Comparison of ENCODE assay signal across 16 cellular contexts in the genomic region with DNA sequence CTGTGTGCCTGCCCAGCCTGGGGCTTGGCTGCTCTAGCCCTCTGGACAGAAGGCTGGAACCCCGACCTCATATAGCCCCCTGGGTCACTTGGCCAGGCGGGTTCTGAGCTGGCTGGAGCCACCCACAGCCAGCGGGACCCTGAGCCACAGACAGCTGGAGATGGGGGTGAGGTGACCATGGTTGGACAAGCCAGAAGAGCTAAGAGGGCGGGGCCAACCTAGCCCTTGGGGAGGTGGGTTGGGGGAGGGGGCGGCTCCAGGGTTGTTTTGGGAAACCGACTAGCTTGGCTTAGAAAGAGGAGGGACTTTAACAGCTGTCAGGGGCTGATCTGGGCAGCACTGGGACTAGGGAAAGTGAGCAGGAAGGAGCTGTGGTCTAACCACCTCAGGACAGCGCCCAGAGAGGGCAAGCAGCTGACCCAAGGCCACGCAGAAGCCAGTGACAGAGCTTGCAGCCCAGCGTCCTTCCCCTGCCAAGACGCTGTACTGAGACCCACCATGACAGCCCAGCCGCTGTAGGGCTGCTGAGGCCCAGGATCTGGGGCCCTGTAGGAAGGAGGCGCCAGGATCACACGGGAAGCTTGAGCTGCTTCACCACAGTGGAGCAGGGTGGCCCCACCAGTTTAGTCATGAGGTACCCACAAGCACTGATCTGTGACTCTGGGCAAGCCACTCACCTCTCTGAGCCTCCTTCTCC. TPM values are rescaled to one million over a fixed set of nuclear protein-coding genes. Genes with fewer than 3 reads are reported as not detected.
DNase-seq lines count a peak whose midpoint lies in the region; ATAC-seq and TF ChIP-seq lines count a peak whose summit lies in the region.
"Had no signal": no experiment of that assay in that cellular context is flagged by ENCODE, and none has a peak within 500 bp of the region (broad histone marks: within the 10 kb centered on the region; RNA-seq: fewer than 3 reads in every experiment).

No MANE protein-coding gene starts in this region.

- H3K4me3 ChIP-seq in Caco-2 (ENCODE audit: low read depth, low read length) (no peak overlapping the region), WERI-Rb-1 (ENCODE audit: low read depth, low read length) (no peak overlapping the region), right atrium auricular region (peak overlapping the region in 1 of 2 donors; percentile 71)
- H3K4me3 ChIP-seq: hepatocyte, lung had no signal

- H3K27me3 Mint-ChIP-seq in Caco-2 (ENCODE audit: insufficient read depth, unreplicated experiment) (no peaks in the 10 kb centered on the region), progenitor cell of endocrine pancreas (peaks cover 18% of the 10 kb centered on the region)

- TSS peak; percentile 11 for BruUV-seq in Caco-2 (replicated peaks; lab: Mats Ljungman, UMichigan)

- H3K4me3 Mint-ChIP-seq in Caco-2 (ENCODE audit: unreplicated experiment) (peak overlapping the region; percentile 84), progenitor cell of endocrine pancreas (ENCODE audit: low read depth) (peak overlapping the region; percentile 19)
- H3K4me3 Mint-ChIP-seq: activated CD8-positive, alpha-beta T cell treated with anti-CD3 and anti-CD28 coated beads for 36 hours had no signal

- H3K36me3 Mint-ChIP-seq in Caco-2 (ENCODE audit: insufficient read depth, unreplicated experiment), result peaks cover 6% of the 10 kb centered on the region
- no peaks in the 10 kb centered on the region for H3K36me3 Mint-ChIP-seq in progenitor cell of endocrine pancreas (ENCODE audit: insufficient read depth)

- intact Hi-C loops in Caco-2 (cut with micrococcal nuclease; ENCODE audit: unreplicated experiment) (no loop called here), posterior vena cava (cut with DNase I) (no loop called here)

- POLR2A ChIA-PET in Caco-2 (lab: Charles Lee), result interaction anchor here (0.6 kb wide), 1 partner anchor 36 kb away, joined by 5 read pairs; no protein-coding TSS in a partner anchor

- H3K36me3 ChIP-seq in Caco-2 (ENCODE audit: control insufficient read depth, insufficient read depth, low read length), result no peaks in the 10 kb centered on the region
- peaks cover 20% of the 10 kb centered on the region for H3K36me3 ChIP-seq in WERI-Rb-1
- H3K36me3 ChIP-seq in right atrium auricular region, result no peaks in the 10 kb centered on the region

- CTCF ChIA-PET in Caco-2 (lab: Charles Lee), result interaction anchor here (0.5 kb wide), 1 partner anchor 257 kb away, joined by 4 read pairs; no protein-coding TSS in a partner anchor

- no peak for DNase-seq in Caco-2
- DNase-seq in WERI-Rb-1, result peak; percentile 44
- no peak for DNase-seq in right atrium auricular region (ENCODE audit: low spot score)
- DNase-seq in progenitor cell of endocrine pancreas (ENCODE audit: low spot score, unreplicated experiment), result no peak
- no peak for DNase-seq in NCI-H774 (lab: John Stamatoyannopoulos, UW)
- no peak for DNase-seq in posterior vena cava (ENCODE audit: low spot score)
- DNase-seq: activated CD8-positive, alpha-beta T cell treated with anti-CD3 and anti-CD28 coated beads for 36 hours; activated gamma-delta T cell; AML-193; NCI-H1930; NCI-H69; T1000 had no signal

- peaks cover 12% of the 10 kb centered on the region for H3K4me1 ChIP-seq in Caco-2
- peaks cover 0 to 66% of the 10 kb centered on the region in 2 donors for H3K4me1 ChIP-seq in right atrium auricular region

- no peak overlapping the region for H3K27ac ChIP-seq in WERI-Rb-1
- H3K27ac ChIP-seq in right atrium auricular region, result peak overlapping the region; percentile 43 to 61
- H3K27ac ChIP-seq: hepatocyte had no signal

- H3K9me3 Mint-ChIP-seq in Caco-2 (ENCODE audit: unreplicated experiment) (no peaks in the 10 kb centered on the region), progenitor cell of endocrine pancreas (ENCODE audit: low read depth) (no peaks in the 10 kb centered on the region)
- H3K9me3 Mint-ChIP-seq: activated CD8-positive, alpha-beta T cell treated with anti-CD3 and anti-CD28 coated beads for 36 hours had no signal

- H3K4me1 Mint-ChIP-seq in Caco-2 (ENCODE audit: low read depth, unreplicated experiment) (peaks cover 7% of the 10 kb centered on the region), progenitor cell of endocrine pancreas (ENCODE audit: low read depth) (peaks cover 8% of the 10 kb centered on the region)

- no peaks in the 10 kb centered on the region for H3K27me3 ChIP-seq in Caco-2 (replicated peaks; ENCODE audit: control insufficient read depth, insufficient read depth, low read length)
- no peaks in the 10 kb centered on the region for H3K27me3 ChIP-seq in WERI-Rb-1 (ENCODE audit: insufficient read depth, low read depth, severe bottlenecking)
- H3K27me3 ChIP-seq in right atrium auricular region, result no peaks in the 10 kb centered on the region

- TF ChIP-seq CTCF in Caco-2 (IDR thresholded peaks at IDR 0.05; ENCODE audit: insufficient read depth in 1 of 2, low read depth in 1 of 2, low read length in 1 of 2, severe bottlenecking in 1 of 2, unreplicated experiment in 1 of 2) (no peak), WERI-Rb-1 (IDR thresholded peaks at IDR 0.05; ENCODE audit: low read depth, low read length) (no peak), right atrium auricular region (IDR thresholded peaks at IDR 0.05) (no peak), progenitor cell of endocrine pancreas (IDR thresholded peaks at IDR 0.05; ENCODE audit: unreplicated experiment) (no peak)

- H3K27ac Mint-ChIP-seq in Caco-2 (ENCODE audit: unreplicated experiment) (no peak overlapping the region), progenitor cell of endocrine pancreas (no peak overlapping the region)
- H3K27ac Mint-ChIP-seq: activated CD8-positive, alpha-beta T cell treated with anti-CD3 and anti-CD28 coated beads for 36 hours had no signal

- no peaks in the 10 kb centered on the region for H3K9me3 ChIP-seq in Caco-2
- H3K9me3 ChIP-seq in WERI-Rb-1 (ENCODE audit: severe bottlenecking), result no peaks in the 10 kb centered on the region
- no peaks in the 10 kb centered on the region for H3K9me3 ChIP-seq in right atrium auricular region

- ATAC-seq in HG03571 (IDR thresholded peaks at IDR 0.05; ENCODE audit: unreplicated experiment) (no peak), HG03159 (IDR thresholded peaks at IDR 0.05; ENCODE audit: unreplicated experiment) (no peak)
- ATAC-seq: activated CD8-positive, alpha-beta T cell treated with anti-CD3 and anti-CD28 coated beads for 36 hours had no signal

RNA-seq across cellular contexts. Expression of a gene that starts 2.2 kb away (rescaled TPM):
- total RNA-seq in Caco-2 (2022), result 20.8 and 23.3 TPM in 2 replicates
- total RNA-seq in right atrium auricular region, result 10 to 100 TPM; 15.4 to 27.3 TPM
- 71.1 and 72.5 TPM in 2 replicates for total RNA-seq in progenitor cell of endocrine pancreas
- 10 to 100 TPM; 27.3 to 31.2 TPM for total RNA-seq in posterior vena cava

RNA-seq across cellular contexts. Expression of a gene that starts 26.8 kb away (rescaled TPM):
- total RNA-seq in Caco-2 (2022) (52.3 and 52.9 TPM in 2 replicates), right atrium auricular region (10 to 100 TPM; 29.5 to 31.6 TPM), progenitor cell of endocrine pancreas (61.0 and 62.2 TPM in 2 replicates), posterior vena cava (10 to 100 TPM; 33.9 to 40.8 TPM)
